ENCODE assay signal across 3 cellular contexts in the genomic region with DNA sequence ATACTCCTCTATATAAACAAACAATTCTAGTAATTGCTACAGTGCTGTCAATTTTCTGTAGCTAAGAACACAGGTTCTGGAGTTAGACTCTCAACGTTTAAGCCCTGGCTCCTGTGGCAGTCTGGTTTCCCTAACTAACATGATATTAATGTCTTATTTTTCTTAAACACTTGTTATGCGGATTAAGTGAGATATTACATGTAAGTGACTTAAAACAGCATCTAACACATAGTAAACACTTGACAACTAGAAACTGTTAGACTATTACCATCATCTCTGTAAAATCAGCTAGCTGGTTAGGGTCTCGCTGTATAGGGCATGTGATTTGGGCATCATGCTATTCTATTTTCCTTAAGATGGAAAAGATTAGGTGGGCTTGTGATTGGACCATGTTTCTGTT.
TF ChIP-seq lines count a peak whose summit lies in the region.

No MANE protein-coding gene starts in this region.

TF ChIP-seq in A549, 52 proteins besides CTCF, POLR2A, EP300 and RAD21:
- TF ChIP-seq NR3C1 (IDR thresholded peaks at IDR 0.05) (no peak), FOSB (CRISPR knock-in tag; IDR thresholded peaks at IDR 0.05) (no peak), HEYL (CRISPR knock-in tag; IDR thresholded peaks at IDR 0.05) (no peak), RNF2 (IDR thresholded peaks at IDR 0.05; ENCODE audit: borderline replicate concordance, low read depth) (no peak), POLR2AphosphoS2 (conservative IDR thresholded peaks at IDR 0.05; ENCODE audit: low read length) (no peak), CHD4 (IDR thresholded peaks at IDR 0.05; ENCODE audit: borderline replicate concordance) (no peak), KDM1A (IDR thresholded peaks at IDR 0.05; ENCODE audit: low read depth) (no peak), FOXS1 (CRISPR knock-in tag; IDR thresholded peaks at IDR 0.05) (no peak), KDM5A (IDR thresholded peaks at IDR 0.05) (no peak), TFCP2L1 (CRISPR knock-in tag; IDR thresholded peaks at IDR 0.05) (no peak), FOSL2 (IDR thresholded peaks at IDR 0.05) (no peak), FOSL2 (CRISPR knock-in tag; IDR thresholded peaks at IDR 0.05) (no peak)
- TF ChIP-seq, protein P1, sequence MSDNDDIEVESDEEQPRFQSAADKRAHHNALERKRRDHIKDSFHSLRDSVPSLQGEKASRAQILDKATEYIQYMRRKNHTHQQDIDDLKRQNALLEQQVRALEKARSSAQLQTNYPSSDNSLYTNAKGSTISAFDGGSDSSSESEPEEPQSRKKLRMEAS (IDR thresholded peaks at IDR 0.05), result no peak
- TF ChIP-seq, protein P2, sequence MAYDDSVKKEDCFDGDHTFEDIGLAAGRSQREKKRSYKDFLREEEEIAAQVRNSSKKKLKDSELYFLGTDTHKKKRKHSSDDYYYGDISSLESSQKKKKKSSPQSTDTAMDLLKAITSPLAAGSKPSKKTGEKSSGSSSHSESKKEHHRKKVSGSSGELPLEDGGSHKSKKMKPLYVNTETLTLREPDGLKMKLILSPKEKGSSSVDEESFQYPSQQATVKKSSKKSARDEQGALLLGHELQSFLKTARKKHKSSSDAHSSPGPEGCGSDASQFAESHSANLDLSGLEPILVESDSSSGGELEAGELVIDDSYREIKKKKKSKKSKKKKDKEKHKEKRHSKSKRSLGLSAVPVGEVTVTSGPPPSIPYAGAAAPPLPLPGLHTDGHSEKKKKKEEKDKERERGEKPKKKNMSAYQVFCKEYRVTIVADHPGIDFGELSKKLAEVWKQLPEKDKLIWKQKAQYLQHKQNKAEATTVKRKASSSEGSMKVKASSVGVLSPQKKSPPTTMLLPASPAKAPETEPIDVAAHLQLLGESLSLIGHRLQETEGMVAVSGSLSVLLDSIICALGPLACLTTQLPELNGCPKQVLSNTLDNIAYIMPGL (CRISPR knock-in tag; IDR thresholded peaks at IDR 0.05; ENCODE audit: borderline replicate concordance), result no peak
- TF ChIP-seq, protein P3, sequence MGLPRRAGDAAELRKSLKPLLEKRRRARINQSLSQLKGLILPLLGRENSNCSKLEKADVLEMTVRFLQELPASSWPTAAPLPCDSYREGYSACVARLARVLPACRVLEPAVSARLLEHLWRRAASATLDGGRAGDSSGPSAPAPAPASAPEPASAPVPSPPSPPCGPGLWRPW (IDR thresholded peaks at IDR 0.05), result no peak
- TF ChIP-seq, protein P4, sequence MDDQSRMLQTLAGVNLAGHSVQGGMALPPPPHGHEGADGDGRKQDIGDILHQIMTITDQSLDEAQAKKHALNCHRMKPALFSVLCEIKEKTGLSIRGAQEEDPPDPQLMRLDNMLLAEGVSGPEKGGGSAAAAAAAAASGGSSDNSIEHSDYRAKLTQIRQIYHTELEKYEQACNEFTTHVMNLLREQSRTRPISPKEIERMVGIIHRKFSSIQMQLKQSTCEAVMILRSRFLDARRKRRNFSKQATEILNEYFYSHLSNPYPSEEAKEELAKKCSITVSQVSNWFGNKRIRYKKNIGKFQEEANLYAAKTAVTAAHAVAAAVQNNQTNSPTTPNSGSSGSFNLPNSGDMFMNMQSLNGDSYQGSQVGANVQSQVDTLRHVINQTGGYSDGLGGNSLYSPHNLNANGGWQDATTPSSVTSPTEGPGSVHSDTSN (IDR thresholded peaks at IDR 0.05), result no peak

TF ChIP-seq in HEK293, 187 proteins besides CTCF, POLR2A, EP300 and RAD21:
- TF ChIP-seq ZNF664 (tag by site-specific recombination; IDR thresholded peaks at IDR 0.05) (peak; percentile 91), SALL2 (tag by site-specific recombination; IDR thresholded peaks at IDR 0.05; ENCODE audit: borderline replicate concordance) (no peak), ZNF677 (tag by site-specific recombination; IDR thresholded peaks at IDR 0.05) (no peak)

TF ChIP-seq in GM12891, 5 proteins besides CTCF, POLR2A, EP300 and RAD21:
- TF ChIP-seq PAX5 (IDR thresholded peaks at IDR 0.05; ENCODE audit: insufficient read depth, low read length, severe bottlenecking) (no peak), POU2F2 (IDR thresholded peaks at IDR 0.05; ENCODE audit: low read depth, low read length) (no peak), POLR2AphosphoS5 (IDR thresholded peaks at IDR 0.05; ENCODE audit: low read depth, low read length) (no peak), TAF1 (IDR thresholded peaks at IDR 0.05; ENCODE audit: low read depth, low read length) (no peak), SPI1 (IDR thresholded peaks at IDR 0.05; ENCODE audit: low read depth, low read length) (no peak)
